In the genomic region with DNA sequence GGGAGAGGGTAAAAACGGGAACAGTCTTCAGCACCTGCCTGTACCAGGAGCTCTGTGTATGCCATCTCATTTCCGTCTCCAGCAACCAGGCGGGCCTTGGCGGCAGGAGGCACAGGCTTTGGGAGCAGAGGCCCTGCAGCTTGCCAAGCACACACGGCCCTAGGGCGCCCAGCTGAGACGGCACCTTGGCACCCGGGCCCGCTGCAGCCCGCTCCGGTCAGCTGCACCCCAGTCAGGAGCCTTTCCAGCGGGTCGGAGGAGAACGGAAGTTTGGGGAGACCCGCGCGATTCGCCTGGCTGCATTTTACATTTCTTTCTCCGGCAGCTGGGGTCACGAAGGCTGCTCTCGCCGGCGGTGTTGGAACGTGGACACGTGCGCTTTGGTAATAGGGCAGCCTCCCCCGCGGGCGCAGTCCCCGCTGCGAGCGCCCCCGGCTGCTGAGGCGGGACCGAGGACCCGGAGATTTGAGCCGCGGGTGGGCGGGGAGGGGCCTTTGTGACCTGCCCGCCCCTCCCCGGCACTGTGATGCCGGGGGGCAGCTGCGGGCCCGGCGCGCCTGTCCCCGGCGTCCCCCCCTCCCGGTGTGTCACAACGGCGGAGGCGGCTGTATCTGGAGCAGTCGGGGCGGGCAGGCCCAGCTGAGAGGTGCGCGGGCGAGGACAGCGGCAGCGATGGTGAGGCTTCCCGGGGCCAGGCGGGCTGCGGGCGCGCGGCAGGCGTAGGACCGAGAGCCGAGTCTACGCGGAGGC, we compare ENCODE assay signal across 8 cellular contexts. TPM values are rescaled to one million over a fixed set of nuclear protein-coding genes. Genes with fewer than 3 reads are reported as not detected.
DNase-seq lines count a peak whose midpoint lies in the region; ATAC-seq and TF ChIP-seq lines count a peak whose summit lies in the region.

TUBA8 (plus strand) TSS at position 616 of the 750 bp plus-strand sequence; CDS start at position 673, 57 bp downstream.

- no peaks in the 10 kb centered on the region for H3K9me3 ChIP-seq in RWPE2 (ENCODE audit: severe bottlenecking)
- no peaks in the 10 kb centered on the region for H3K9me3 ChIP-seq in smooth muscle cell (replicated peaks; ENCODE audit: low read depth)

- no peaks in the 10 kb centered on the region for H3K79me2 ChIP-seq in smooth muscle cell (ENCODE audit: low read depth)

- peaks cover 0 to 6% (median 0%) of the 10 kb centered on the region in 6 donors for H3K9me3 Mint-ChIP-seq in immature natural killer cell

- H3K27ac ChIP-seq in RWPE2 (ENCODE audit: poor library complexity, severe bottlenecking) (no peak within 1 kb of the TSS), smooth muscle cell (ENCODE audit: low read depth) (no peak within 1 kb of the TSS)

- peaks cover 4% of the 10 kb centered on the region for H4K20me1 ChIP-seq in smooth muscle cell (ENCODE audit: low read depth)

- ATAC-seq in HG03097 (IDR thresholded peaks at IDR 0.05; ENCODE audit: low FRiP score, unreplicated experiment): peak; percentile 57
- peak; percentile 67 for ATAC-seq in RWPE2 (ENCODE audit: low read depth)
- no peak for ATAC-seq in HG03571 (IDR thresholded peaks at IDR 0.05; ENCODE audit: unreplicated experiment)
- no peak for ATAC-seq in HG03139 (IDR thresholded peaks at IDR 0.05; ENCODE audit: unreplicated experiment)

- no peaks in the 10 kb centered on the region for H3K4me1 ChIP-seq in RWPE2 (ENCODE audit: insufficient read depth, poor library complexity, severe bottlenecking)
- H3K4me1 ChIP-seq in smooth muscle cell (ENCODE audit: low read depth): peaks cover 4% of the 10 kb centered on the region

- H3K27me3 Mint-ChIP-seq in immature natural killer cell (ENCODE audit: low read depth in 3 of 3): peaks cover 2 to 13% (median 6%) of the 10 kb centered on the region in 3 donors

- H3K4me3 Mint-ChIP-seq in immature natural killer cell: peak within 1 kb of the TSS; percentile 50 to 82 (median 64)

- no peak within 1 kb of the TSS for H3K9ac ChIP-seq in smooth muscle cell (ENCODE audit: low read depth)

- DNase-seq in DMS79 (lab: John Stamatoyannopoulos, UW) (peak; percentile 21), RWPE2 (ENCODE audit: low spot score) (no peak), T47D (ENCODE audit: low read depth in 1 of 2, low spot score in 1 of 2) (peak; percentile 45 to 56), immature natural killer cell (peak in 2 of 3 donors; percentile 9 to 17), smooth muscle cell (lab: John Stamatoyannopoulos, UW; ENCODE audit: unreplicated experiment) (peak; percentile 10)

- no peak within 1 kb of the TSS for H3K27ac Mint-ChIP-seq in immature natural killer cell

- H3K4me2 ChIP-seq in smooth muscle cell: peak within 1 kb of the TSS; percentile 88

- H3K36me3 ChIP-seq in RWPE2 (ENCODE audit: low read depth): no peaks in the 10 kb centered on the region
- H3K36me3 ChIP-seq in smooth muscle cell (ENCODE audit: low read depth): no peaks in the 10 kb centered on the region

- H3K4me1 Mint-ChIP-seq in immature natural killer cell: peaks cover 29 to 47% of the 10 kb centered on the region in 2 donors

- H3K27me3 ChIP-seq in RWPE2 (ENCODE audit: insufficient read depth, poor library complexity, severe bottlenecking) (peaks cover 19% of the 10 kb centered on the region), smooth muscle cell (ENCODE audit: low read depth) (peaks cover 44% of the 10 kb centered on the region)

- H3F3A ChIP-seq in smooth muscle cell (ENCODE audit: low read depth): no peaks in the 10 kb centered on the region

- 5% methylated on average over 60 of the region's 70 CpGs for WGBS in smooth muscle cell (ENCODE audit: low lambda C conversion rate)

- TF ChIP-seq CTCF in RWPE2 (IDR thresholded peaks at IDR 0.05; ENCODE audit: poor library complexity, severe bottlenecking): no peak
- TF ChIP-seq CTCF in smooth muscle cell (IDR thresholded peaks at IDR 0.05; ENCODE audit: borderline replicate concordance, insufficient read depth, poor library complexity, severe bottlenecking): no peak

- no peak within 1 kb of the TSS for H2AFZ ChIP-seq in smooth muscle cell (ENCODE audit: low read depth)

- H3K4me3 ChIP-seq in RWPE2 (ENCODE audit: severe bottlenecking): peak within 1 kb of the TSS; percentile 18
- H3K4me3 ChIP-seq in smooth muscle cell: peak within 1 kb of the TSS; percentile 49

- peaks cover 3 to 10% (median 7%) of the 10 kb centered on the region in 3 donors for H3K36me3 Mint-ChIP-seq in immature natural killer cell

- in situ Hi-C loops in T47D (cut with HindIII; ENCODE audit: low pct_unique_long_range_greater_than_20kb, low sequenced_read_pairs): no loop called here

RNA-seq across cellular contexts. Expression of gene TUBA8, which starts in this region (rescaled TPM):
- polyA plus RNA-seq in immature natural killer cell (1 to 10 TPM in 2 of 3 donors, not detected in 1; 2.2 to 2.9 TPM), smooth muscle cell (0.26 and 0.55 TPM in 2 replicates)
- 0.40 and 1.8 TPM in 2 replicates for total RNA-seq in smooth muscle cell

Comparison
In these comparisons a context has a peak if more than half of its experiments do, and no peak if none do; other contexts are left out.
1. ATAC-seq: peak in HG03097 (single experiment) and RWPE2 (single experiment); none in HG03571 (single experiment) and HG03139 (single experiment).